In the genomic region with DNA sequence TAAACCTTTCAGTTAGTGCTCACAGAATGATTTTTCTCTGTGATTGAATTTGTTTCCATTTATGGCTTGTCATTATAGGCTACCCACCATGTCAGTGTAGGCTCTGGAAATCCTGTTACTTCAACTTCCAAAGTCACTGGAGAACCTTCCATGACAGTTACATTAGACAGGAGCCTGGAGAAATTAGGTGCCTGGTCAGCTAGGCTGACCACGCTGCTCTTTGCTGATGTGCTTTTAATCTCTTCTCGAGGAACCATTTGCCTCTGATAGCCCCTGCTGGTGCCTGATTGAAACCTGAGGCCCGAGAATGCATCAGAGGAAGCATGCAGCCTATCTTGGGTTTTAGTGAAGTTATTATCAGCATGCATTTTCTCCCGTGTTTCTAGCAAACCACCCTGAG, we compare ENCODE assay signal across 20 cellular contexts. TPM values are rescaled to one million over a fixed set of nuclear protein-coding genes. Genes with fewer than 3 reads are reported as not detected.
"Had no signal": no experiment of that assay in that cellular context is flagged by ENCODE, and none has a peak within 500 bp of the region (broad histone marks: within the 10 kb centered on the region; RNA-seq: fewer than 3 reads in every experiment).

No MANE protein-coding gene starts in this region.

- H3K9me3 ChIP-seq: colonic mucosa, thyroid gland had no signal

- H3K27me3 ChIP-seq: brain microvascular endothelial cell, colonic mucosa, foreskin keratinocyte, hepatocyte, thyroid gland had no signal

- H3K4me3 Mint-ChIP-seq: activated CD4-positive, alpha-beta T cell treated with anti-CD3 and anti-CD28 coated beads, Interleukin-2, amount 10 ng/mL, durations not matched to agents 7 days and 5 days; activated naive CD4-positive, alpha-beta T cell treated with anti-CD3 and anti-CD28 coated beads, Interleukin-2, amount 10 ng/mL, durations not matched to agents 7 days and 5 days; central memory CD8-positive, alpha-beta T cell; naive thymus-derived CD4-positive, alpha-beta T cell; T-cell had no signal

- H3K36me3 ChIP-seq: brain microvascular endothelial cell, colonic mucosa, thyroid gland had no signal

- DNase-seq: activated CD4-positive, alpha-beta T cell treated with anti-CD3 and anti-CD28 coated beads, Interleukin-2, amount 10 ng/mL, durations not matched to agents 7 days and 5 days; activated CD8-positive, alpha-beta memory T cell treated with anti-CD3 and anti-CD28 coated beads for 24 hours; activated CD8-positive, alpha-beta memory T cell treated with anti-CD3 and anti-CD28 coated beads, Interleukin-2, amount 50 U/mL, for 48 hours; activated effector memory CD4-positive, alpha-beta T cell treated with Interleukin-2 at 50 U/mL for 16 hours; activated naive CD4-positive, alpha-beta T cell treated with anti-CD3 and anti-CD28 coated beads, Interleukin-2, amount 10 ng/mL, durations not matched to agents 7 days and 5 days; activated T-cell treated with anti-CD3 and anti-CD28 coated beads, Interleukin-2, amount 50 U/mL, for 48 hours; aorta; brain microvascular endothelial cell; colonic mucosa; foreskin keratinocyte; mesenchymal stem cell; naive thymus-derived CD4-positive, alpha-beta T cell; posterior cingulate gyrus; stimulated activated CD4-positive, alpha-beta T cell treated with anti-CD3 and anti-CD28 coated beads, Interleukin-2, amount 100 ng/mL, for 24 hours; stimulated activated naive CD4-positive, alpha-beta T cell treated with Interleukin-2 at 50 U/mL for 16 hours; T-cell; thyroid gland had no signal

- H3K27me3 Mint-ChIP-seq: activated CD4-positive, alpha-beta T cell treated with anti-CD3 and anti-CD28 coated beads, Interleukin-2, amount 10 ng/mL, durations not matched to agents 7 days and 5 days; activated naive CD4-positive, alpha-beta T cell treated with anti-CD3 and anti-CD28 coated beads, Interleukin-2, amount 10 ng/mL, durations not matched to agents 7 days and 5 days; central memory CD8-positive, alpha-beta T cell; naive thymus-derived CD4-positive, alpha-beta T cell; T-cell had no signal

- H3K27ac ChIP-seq: brain microvascular endothelial cell, colonic mucosa, foreskin keratinocyte, hepatocyte, thyroid gland had no signal

- ATAC-seq: foreskin keratinocyte; left lobe of liver; naive thymus-derived CD4-positive, alpha-beta T cell; T-cell had no signal

- H3K4me1 Mint-ChIP-seq: activated CD4-positive, alpha-beta T cell treated with anti-CD3 and anti-CD28 coated beads, Interleukin-2, amount 10 ng/mL, durations not matched to agents 7 days and 5 days; activated naive CD4-positive, alpha-beta T cell treated with anti-CD3 and anti-CD28 coated beads, Interleukin-2, amount 10 ng/mL, durations not matched to agents 7 days and 5 days; central memory CD8-positive, alpha-beta T cell; T-cell had no signal

- H3K9me3 Mint-ChIP-seq: activated CD4-positive, alpha-beta T cell treated with anti-CD3 and anti-CD28 coated beads, Interleukin-2, amount 10 ng/mL, durations not matched to agents 7 days and 5 days; activated naive CD4-positive, alpha-beta T cell treated with anti-CD3 and anti-CD28 coated beads, Interleukin-2, amount 10 ng/mL, durations not matched to agents 7 days and 5 days; central memory CD8-positive, alpha-beta T cell; naive thymus-derived CD4-positive, alpha-beta T cell; T-cell had no signal

- H3K4me1 ChIP-seq: colonic mucosa, foreskin keratinocyte, thyroid gland had no signal

- H3K27ac Mint-ChIP-seq: activated CD4-positive, alpha-beta T cell treated with anti-CD3 and anti-CD28 coated beads, Interleukin-2, amount 10 ng/mL, durations not matched to agents 7 days and 5 days; activated naive CD4-positive, alpha-beta T cell treated with anti-CD3 and anti-CD28 coated beads, Interleukin-2, amount 10 ng/mL, durations not matched to agents 7 days and 5 days; T-cell had no signal

- H3K4me3 ChIP-seq: colonic mucosa, hepatocyte, thyroid gland had no signal

RNA-seq across cellular contexts. Expression of gene TTN, which starts 29.6 kb away (rescaled TPM):
- total RNA-seq: foreskin keratinocyte had no signal
